Comparison of ENCODE assay signal across 8 cellular contexts in genomic region chr7:55546826-55547225, GRCh38. TPM values are rescaled to one million over a fixed set of nuclear protein-coding genes. Genes with fewer than 3 reads are reported as not detected.
DNase-seq lines count a peak whose midpoint lies in the region; ATAC-seq and TF ChIP-seq lines count a peak whose summit lies in the region.

No MANE protein-coding gene starts in this region.

- peaks cover 10% of the 10 kb centered on the region for H3K36me3 Mint-ChIP-seq in osteocyte (ENCODE audit: unreplicated experiment)

- ATAC-seq in SK-N-SH treated with all-trans-retinoic acid at 6 μM for 48 hours: peak; percentile 92
- ATAC-seq in HG03342 (IDR thresholded peaks at IDR 0.05; ENCODE audit: unreplicated experiment): no peak

- H3K4me3 ChIP-seq in HL-60 (replicated peaks; ENCODE audit: insufficient read depth, low read length) (no peak overlapping the region), epithelial cell of proximal tubule (ENCODE audit: low read depth, low read length) (no peak overlapping the region), vagina (no peak overlapping the region)

- H3K4me1 Mint-ChIP-seq in osteocyte (ENCODE audit: unreplicated experiment): peaks cover 47% of the 10 kb centered on the region

- H3K27ac ChIP-seq in HL-60 (replicated peaks) (no peak overlapping the region), vagina (no peak overlapping the region)

- no peaks in the 10 kb centered on the region for H3K36me3 ChIP-seq in vagina

- TF ChIP-seq CTCF in HL-60 (IDR thresholded peaks at IDR 0.05; ENCODE audit: insufficient read depth, low read length) (no peak), epithelial cell of proximal tubule (conservative IDR thresholded peaks at IDR 0.05; ENCODE audit: low read depth, low read length) (no peak), osteocyte (IDR thresholded peaks at IDR 0.05) (no peak), vagina (IDR thresholded peaks at IDR 0.05) (no peak)

- H3K9me3 ChIP-seq in vagina: no peaks in the 10 kb centered on the region

- H3K4me3 Mint-ChIP-seq in osteocyte (ENCODE audit: unreplicated experiment): no peak overlapping the region

- H3K27ac Mint-ChIP-seq in osteocyte (ENCODE audit: unreplicated experiment): peak overlapping the region; percentile 77

- no peaks in the 10 kb centered on the region for H3K27me3 ChIP-seq in HL-60 (ENCODE audit: insufficient read depth, poor library complexity, severe bottlenecking)
- H3K27me3 ChIP-seq in vagina: no peaks in the 10 kb centered on the region

- no peaks in the 10 kb centered on the region for H3K27me3 Mint-ChIP-seq in osteocyte (ENCODE audit: unreplicated experiment)

- no peak for TF ChIP-seq POLR2A in vagina (IDR thresholded peaks at IDR 0.05)

- intact Hi-C loops in vagina (cut with DNase I): no loop called here

- DNase-seq in stimulated activated CD4-positive, alpha-beta T cell treated with anti-CD3 and anti-CD28 coated beads, Interleukin-12 subunit alpha, Interleukin-12 subunit beta, amount 100 ng/mL, for 48 hours (ENCODE audit: low read depth in 2 of 3, low spot score in 1 of 3): peak in 2 of 3 donors; percentile 41 to 44
- no peak for DNase-seq in stimulated activated CD4-positive, alpha-beta T cell treated with anti-CD3 and anti-CD28 coated beads, Interleukin-2, amount 100 ng/mL, for 48 hours
- DNase-seq in HL-60 (ENCODE audit: low read depth in 1 of 2, low spot score in 1 of 2) (peak; percentile 28 to 68), epithelial cell of proximal tubule (ENCODE audit: low read depth) (peak; percentile 81), osteocyte (ENCODE audit: extremely low spot score, unreplicated experiment) (no peak), vagina (ENCODE audit: extremely low spot score in 2 of 2) (no peak)

- peaks cover 36% of the 10 kb centered on the region for H3K4me1 ChIP-seq in vagina

- no peaks in the 10 kb centered on the region for H3K9me3 Mint-ChIP-seq in osteocyte (ENCODE audit: unreplicated experiment)

TF ChIP-seq in SK-N-SH treated with all-trans-retinoic acid at 6 μM for 48 hours, 23 proteins besides CTCF, POLR2A, EP300 and RAD21:
- TF ChIP-seq ARNTL (CRISPR knock-in tag; IDR thresholded peaks at IDR 0.05; ENCODE audit: borderline replicate concordance, low read depth) (no peak), GLIS3 (CRISPR knock-in tag; IDR thresholded peaks at IDR 0.05) (no peak), ZC3H10 (CRISPR knock-in tag; IDR thresholded peaks at IDR 0.05) (no peak), TSHZ2 (CRISPR knock-in tag; IDR thresholded peaks at IDR 0.05) (0 out of 2 replicates have a peak, but pooled peaks have one; percentile 20)

RNA-seq across cellular contexts. Expression of gene VOPP1, which starts 25.5 kb away (rescaled TPM):
- total RNA-seq in epithelial cell of proximal tubule (98.3 and 116 TPM in 2 replicates), osteocyte (86.6 and 88.6 TPM in 2 replicates), vagina (26.3 TPM)

Comparison
In these comparisons a context has a peak if more than half of its experiments do, and no peak if none do; other contexts are left out.
1. DNase-seq: peak in stimulated activated CD4-positive, alpha-beta T cell treated with anti-CD3 and anti-CD28 coated beads, Interleukin-12 subunit alpha, Interleukin-12 subunit beta, amount 100 ng/mL, for 48 hours (2 of 3), HL-60 (2 of 2) and epithelial cell of proximal tubule (single experiment); none in stimulated activated CD4-positive, alpha-beta T cell treated with anti-CD3 and anti-CD28 coated beads, Interleukin-2, amount 100 ng/mL, for 48 hours (0 of 2), osteocyte (single experiment) and vagina (0 of 2).